In genomic region chr5:176388341-176389113, GRCh38 we compare ENCODE assay signal across 8 cellular contexts. TPM values are rescaled to one million over a fixed set of nuclear protein-coding genes. Genes with fewer than 3 reads are reported as not detected.
DNase-seq lines count a peak whose midpoint lies in the region; ATAC-seq and TF ChIP-seq lines count a peak whose summit lies in the region.

A gene with protein sequence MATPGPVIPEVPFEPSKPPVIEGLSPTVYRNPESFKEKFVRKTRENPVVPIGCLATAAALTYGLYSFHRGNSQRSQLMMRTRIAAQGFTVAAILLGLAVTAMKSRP (plus strand): TSS chr5:176388751. CDS start chr5:176388820, 69 bp downstream.
Gene NOP16, minus strand, starts transcription at chr5:176388598. Its CDS starts 59 bp downstream, at chr5:176388539.

- no peak for TF ChIP-seq CTCF in BJ (IDR thresholded peaks at IDR 0.05; ENCODE audit: insufficient read depth, low read depth, low read length)
- TF ChIP-seq CTCF in coronary artery (IDR thresholded peaks at IDR 0.05) = no peak

- H3K27me3 Mint-ChIP-seq in activated CD4-positive, alpha-beta T cell treated with anti-CD3 and anti-CD28 coated beads, Interleukin-2, amount 10 ng/mL, durations not matched to agents 24 days and 14 days = no peaks in the 10 kb centered on the region

- intact Hi-C loops in activated CD4-positive, alpha-beta T cell treated with anti-CD3 and anti-CD28 coated beads, Interleukin-2, amount 10 ng/mL, durations not matched to agents 24 days and 14 days (cut with micrococcal nuclease) = loop anchor here (1.0 kb wide), 5 partner anchors 23 to 149 kb away; partner anchors contain the start of genes ARL10, CLTB, FAF2 and KIAA1191
- intact Hi-C loops in left colon (cut with DNase I, micrococcal nuclease) = no loop called here

- peak; percentile 92 for DNase-seq in BJ (ENCODE audit: low read depth)
- DNase-seq in NCI-H526 treated with DMSO at 0.1 percent for 48 hours (lab: John Stamatoyannopoulos, UW) = peak; percentile 93
- peak; percentile 99 for DNase-seq in activated CD4-positive, alpha-beta T cell treated with anti-CD3 and anti-CD28 coated beads, Interleukin-2, amount 10 ng/mL, durations not matched to agents 24 days and 14 days
- DNase-seq in coronary artery (ENCODE audit: low spot score) = peak; percentile 98
- DNase-seq in left colon = peak; percentile 100
- DNase-seq in stimulated activated CD4-positive, alpha-beta T cell treated with anti-CD3 and anti-CD28 coated beads, Interleukin-1b, Interleukin-23, amount 100 ng/mL, for 48 hours = peak; percentile 99

- POLR2A ChIA-PET in BJ (lab: Charles Lee) = no interaction called here

- H3K36me3 ChIP-seq in BJ (ENCODE audit: control insufficient read depth, insufficient read depth, low read length) = peaks cover 17% of the 10 kb centered on the region

- H3K9me3 Mint-ChIP-seq in activated CD4-positive, alpha-beta T cell treated with anti-CD3 and anti-CD28 coated beads, Interleukin-2, amount 10 ng/mL, durations not matched to agents 24 days and 14 days = no peaks in the 10 kb centered on the region

- H3K27me3 ChIP-seq in BJ (ENCODE audit: control insufficient read depth, insufficient read depth, low read length) = no peaks in the 10 kb centered on the region

- peak within 1 kb of the TSS; percentile 91 to 95 for H3K27ac ChIP-seq in coronary artery

- peak; percentile 91 for ATAC-seq in GM19324 (IDR thresholded peaks at IDR 0.05; ENCODE audit: low FRiP score, unreplicated experiment)
- peak; percentile 72 for ATAC-seq in HG03469 (IDR thresholded peaks at IDR 0.05; ENCODE audit: unreplicated experiment)
- ATAC-seq in left colon = peak; percentile 89

- CTCF ChIA-PET in BJ (lab: Yijun Ruan, JAX) = no interaction called here

- peak within 1 kb of the TSS; percentile 100 for H3K27ac Mint-ChIP-seq in activated CD4-positive, alpha-beta T cell treated with anti-CD3 and anti-CD28 coated beads, Interleukin-2, amount 10 ng/mL, durations not matched to agents 24 days and 14 days

- peaks cover 25% of the 10 kb centered on the region for H3K4me1 Mint-ChIP-seq in activated CD4-positive, alpha-beta T cell treated with anti-CD3 and anti-CD28 coated beads, Interleukin-2, amount 10 ng/mL, durations not matched to agents 24 days and 14 days

- H3K4me3 ChIP-seq in BJ (ENCODE audit: low read depth, low read length) = peak within 1 kb of the TSS; percentile 77
- peak within 1 kb of the TSS; percentile 95 for H3K4me3 ChIP-seq in coronary artery

- H3K36me3 Mint-ChIP-seq in activated CD4-positive, alpha-beta T cell treated with anti-CD3 and anti-CD28 coated beads, Interleukin-2, amount 10 ng/mL, durations not matched to agents 24 days and 14 days (ENCODE audit: low read depth) = peaks cover 66% of the 10 kb centered on the region

- H3K4me3 Mint-ChIP-seq in activated CD4-positive, alpha-beta T cell treated with anti-CD3 and anti-CD28 coated beads, Interleukin-2, amount 10 ng/mL, durations not matched to agents 24 days and 14 days = peak within 1 kb of the TSS; percentile 98

RNA-seq across cellular contexts. Expression of the first gene that starts in this region (rescaled TPM):
- polyA plus RNA-seq in BJ (2011; rRNA removed) = 104 and 118 TPM in 2 replicates
- polyA minus RNA-seq in BJ (2011; rRNA and poly(A)+ RNA removed) = 39.4 and 82.3 TPM in 2 replicates
- 96.4 and 104 TPM in 2 replicates for total RNA-seq in activated CD4-positive, alpha-beta T cell treated with anti-CD3 and anti-CD28 coated beads, Interleukin-2, amount 10 ng/mL, durations not matched to agents 24 days and 14 days
- total RNA-seq in left colon = 100 to 1,000 TPM; 194 to 226 TPM

RNA-seq across cellular contexts. Expression of gene NOP16, which starts in this region (rescaled TPM):
- polyA plus RNA-seq in BJ (2011; rRNA removed) = 35.9 and 36.8 TPM in 2 replicates
- polyA minus RNA-seq in BJ (2011; rRNA and poly(A)+ RNA removed) = 11.5 and 24.1 TPM in 2 replicates
- total RNA-seq in activated CD4-positive, alpha-beta T cell treated with anti-CD3 and anti-CD28 coated beads, Interleukin-2, amount 10 ng/mL, durations not matched to agents 24 days and 14 days = 109 and 114 TPM in 2 replicates
- total RNA-seq in left colon = 10 to 100 TPM; 15.9 to 24.9 TPM

Comparison
In these comparisons a context has a peak if more than half of its experiments do, and no peak if none do; other contexts are left out.
1. Peak in every context shown above with its lines: DNase-seq, ATAC-seq, H3K4me3 ChIP-seq and H3K27ac ChIP-seq.